In genomic region chr10:100122780-100123179, GRCh38 we compare ENCODE assay signal across 1 cellular context.
TF ChIP-seq lines count a peak whose summit lies in the region.

No MANE protein-coding gene starts in this region.

TF ChIP-seq in GM12878, 131 proteins besides CTCF, POLR2A, EP300 and RAD21:
- TF ChIP-seq NR2C1 (IDR thresholded peaks at IDR 0.05) (no peak), ZBTB40 (IDR thresholded peaks at IDR 0.05; ENCODE audit: borderline replicate concordance) (peak; percentile 29; the same call in 1 of the 2 replicates), IKZF2 (IDR thresholded peaks at IDR 0.05) (no peak), RFX5 (IDR thresholded peaks at IDR 0.05; ENCODE audit: low read depth, low read length) (no peak), YBX1 (IDR thresholded peaks at IDR 0.05) (no peak), MLLT1 (IDR thresholded peaks at IDR 0.05) (no peak), CBX5 (IDR thresholded peaks at IDR 0.05; ENCODE audit: low read depth) (no peak), CBX3 (IDR thresholded peaks at IDR 0.05; ENCODE audit: borderline replicate concordance, low read depth) (no peak), SREBF1 (IDR thresholded peaks at IDR 0.05; ENCODE audit: low read length) (no peak), BRCA1 (IDR thresholded peaks at IDR 0.05; ENCODE audit: low read depth, low read length) (no peak), TCF7 (IDR thresholded peaks at IDR 0.05; ENCODE audit: borderline replicate concordance) (no peak), ESRRA (IDR thresholded peaks at IDR 0.05; ENCODE audit: low read length) (no peak), TCF3 (IDR thresholded peaks at IDR 0.05; ENCODE audit: borderline replicate concordance, insufficient read depth, low read depth, low read length) (no peak), NR2F1 (conservative IDR thresholded peaks at IDR 0.05) (no peak), RUNX3 (IDR thresholded peaks at IDR 0.05; ENCODE audit: low read length) (peak; percentile 33; the same call in 1 of the 2 replicates), SIN3A (IDR thresholded peaks at IDR 0.05; ENCODE audit: low read depth, low read length) (no peak), NR2C2 (IDR thresholded peaks at IDR 0.05; ENCODE audit: borderline replicate concordance, control insufficient read depth, insufficient read length, low read depth) (no peak), TCF12 (IDR thresholded peaks at IDR 0.05; ENCODE audit: low read depth, low read length) (no peak), MEF2A (IDR thresholded peaks at IDR 0.05; ENCODE audit: insufficient read depth, low read depth, low read length) (0 out of 2 replicates have a peak, but pooled peaks have one; percentile 46), PAX5 (IDR thresholded peaks at IDR 0.05; ENCODE audit: borderline replicate concordance, low read depth, low read length) (no peak), BCL3 (IDR thresholded peaks at IDR 0.05; ENCODE audit: borderline replicate concordance, insufficient read depth, low read depth, low read length, poor library complexity, severe bottlenecking) (no peak), RBBP5 (conservative IDR thresholded peaks at IDR 0.05) (no peak), ZNF384 (IDR thresholded peaks at IDR 0.05; ENCODE audit: borderline replicate concordance, low read depth, low read length) (0 out of 2 replicates have a peak, but pooled peaks have one; percentile 31), CBFB (IDR thresholded peaks at IDR 0.05; ENCODE audit: low read depth) (no peak), TBL1XR1 (IDR thresholded peaks at IDR 0.05; ENCODE audit: low read depth, low read length) (no peak), RAD51 (IDR thresholded peaks at IDR 0.05) (no peak), MEF2B (IDR thresholded peaks at IDR 0.05; ENCODE audit: partially characterized antibody, poor library complexity, severe bottlenecking) (no peak), SMAD1 (IDR thresholded peaks at IDR 0.05; ENCODE audit: low read depth, partially characterized antibody) (no peak), CEBPB (IDR thresholded peaks at IDR 0.05; ENCODE audit: borderline replicate concordance in 1 of 2, low read depth in 2 of 2, low read length in 2 of 2) (no peak)
TF ChIP-seq in GM12878: peak in this region for 4.
